9 cellular contexts compared by ENCODE assay signal in the genomic region with DNA sequence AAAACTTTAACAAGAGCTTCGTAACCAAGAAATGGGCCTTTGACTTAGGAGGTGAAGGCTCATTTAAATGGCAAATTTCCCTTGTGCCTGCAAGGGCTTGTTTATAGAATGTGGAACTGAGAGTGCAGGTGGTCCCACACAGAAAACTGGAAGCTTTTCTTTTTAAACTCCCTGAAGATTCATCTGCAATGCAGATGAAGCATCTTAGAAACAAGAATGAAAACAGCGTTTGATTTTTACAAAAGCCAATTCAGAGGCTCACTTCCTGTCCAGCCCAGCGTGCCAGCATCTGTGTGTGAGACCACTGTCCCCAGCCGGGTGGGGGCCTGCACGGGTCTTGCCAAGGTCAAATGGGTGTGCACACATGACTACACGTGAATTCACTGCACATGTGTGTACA.
A peak's percentile ranks its signal among the peaks of the same experiment; 100 is the strongest.
DNase-seq lines count a peak whose midpoint lies in the region; ATAC-seq, FAIRE-seq and TF ChIP-seq lines count a peak whose summit lies in the region.
"Had no signal": no experiment of that assay in that cellular context is flagged by ENCODE, and none has a peak within 500 bp of the region (broad histone marks: within the 10 kb centered on the region; RNA-seq: fewer than 3 reads in every experiment).

No MANE protein-coding gene starts in this region.

- H3K27ac Mint-ChIP-seq in activated naive CD8-positive, alpha-beta T cell treated with anti-CD3 and anti-CD28 coated beads for 36 hours = no peak overlapping the region
- H3K27ac Mint-ChIP-seq: T-helper 1 cell treated with Interleukin-12 subunit alpha and Interleukin-12 subunit beta and Interleukin-4 antibody, amounts not matched to agents 30 μg/mL and 1 μg/mL, for 36 hours had no signal

- no peaks in the 10 kb centered on the region for H4K20me1 ChIP-seq in SU-DHL-6 (ENCODE audit: low read depth, low read length)

- no peaks in the 10 kb centered on the region for H3K79me2 ChIP-seq in SU-DHL-6 (ENCODE audit: insufficient read depth, low read length)

- intact Hi-C loops in kidney (cut with DNase I) = no loop called here

- peak overlapping the region; percentile 15 for H3K4me2 ChIP-seq in SU-DHL-6 (ENCODE audit: low read depth, low read length, poor library complexity, severe bottlenecking)

- H3K4me1 Mint-ChIP-seq in activated naive CD8-positive, alpha-beta T cell treated with anti-CD3 and anti-CD28 coated beads for 36 hours = no peaks in the 10 kb centered on the region

- H3K9me3 Mint-ChIP-seq in activated naive CD8-positive, alpha-beta T cell treated with anti-CD3 and anti-CD28 coated beads for 36 hours = no peaks in the 10 kb centered on the region
- H3K9me3 Mint-ChIP-seq: T-helper 1 cell treated with Interleukin-12 subunit alpha and Interleukin-12 subunit beta and Interleukin-4 antibody, amounts not matched to agents 30 μg/mL and 1 μg/mL, for 36 hours had no signal

- DNase-seq in GM19239 (ENCODE audit: insufficient read length, low spot score) (peak; percentile 61), substantia nigra (lab: John Stamatoyannopoulos, UW) (peak in 35 of 49 donors; percentile 18 to 74 (median 44)), hepatic stellate cell (ENCODE audit: low spot score) (no peak), kidney (no peak)
- DNase-seq in activated naive CD8-positive, alpha-beta T cell treated with anti-CD3 and anti-CD28 coated beads for 36 hours = no peak
- DNase-seq: adrenal gland had no signal

- no peaks in the 10 kb centered on the region for H3K36me3 Mint-ChIP-seq in activated naive CD8-positive, alpha-beta T cell treated with anti-CD3 and anti-CD28 coated beads for 36 hours

- H2AFZ ChIP-seq in SU-DHL-6 (ENCODE audit: low read depth, low read length, severe bottlenecking) = no peak overlapping the region

- H3K9me3 ChIP-seq in SU-DHL-6 (ENCODE audit: insufficient read depth, low read length) (no peaks in the 10 kb centered on the region), kidney (ENCODE audit: control insufficient read depth in 1 of 2, low read length in 2 of 2) (no peaks in the 10 kb centered on the region)
- H3K9me3 ChIP-seq: adrenal gland had no signal

- TF ChIP-seq CTCF in SU-DHL-6 (IDR thresholded peaks at IDR 0.05; ENCODE audit: insufficient read depth, low read length, poor library complexity, severe bottlenecking) = no peak
- no peak for TF ChIP-seq CTCF in kidney (IDR thresholded peaks at IDR 0.05; ENCODE audit: borderline replicate concordance, extremely low read depth, insufficient read depth)

- no peaks in the 10 kb centered on the region for H3K27me3 ChIP-seq in SU-DHL-6 (ENCODE audit: low read length)
- H3K27me3 ChIP-seq: adrenal gland had no signal

- H3K36me3 ChIP-seq in SU-DHL-6 (ENCODE audit: low read length) = no peaks in the 10 kb centered on the region
- H3K36me3 ChIP-seq in kidney (ENCODE audit: control insufficient read depth in 1 of 2, insufficient read depth in 2 of 2, low read length in 2 of 2) = no peaks in the 10 kb centered on the region
- H3K36me3 ChIP-seq: adrenal gland had no signal

- H3K27ac ChIP-seq in SU-DHL-6 (ENCODE audit: low read depth, low read length) = no peak overlapping the region
- peak overlapping the region; percentile 80 for H3K27ac ChIP-seq in substantia nigra (ENCODE audit: low read depth, low read length, poor library complexity, severe bottlenecking)
- H3K27ac ChIP-seq in kidney (ENCODE audit: low read depth in 2 of 2, low read length in 2 of 2) = no peak overlapping the region
- H3K27ac ChIP-seq: adrenal gland had no signal

- peaks cover 4% of the 10 kb centered on the region for H3K27me3 Mint-ChIP-seq in activated naive CD8-positive, alpha-beta T cell treated with anti-CD3 and anti-CD28 coated beads for 36 hours

- no peaks in the 10 kb centered on the region for H3K9me2 ChIP-seq in SU-DHL-6 (replicated peaks; ENCODE audit: insufficient read depth, low read length)

- H3K4me3 ChIP-seq in SU-DHL-6 (ENCODE audit: insufficient read depth, low read length, poor library complexity, severe bottlenecking) = no peak overlapping the region
- H3K4me3 ChIP-seq in kidney (ENCODE audit: low read length in 2 of 2) = no peak overlapping the region
- H3K4me3 ChIP-seq: adrenal gland had no signal

- H3K4me3 Mint-ChIP-seq in activated naive CD8-positive, alpha-beta T cell treated with anti-CD3 and anti-CD28 coated beads for 36 hours = no peak overlapping the region
- H3K4me3 Mint-ChIP-seq: T-helper 1 cell treated with Interleukin-12 subunit alpha and Interleukin-12 subunit beta and Interleukin-4 antibody, amounts not matched to agents 30 μg/mL and 1 μg/mL, for 36 hours had no signal

- H3K9ac ChIP-seq in SU-DHL-6 (ENCODE audit: low read length) (no peak overlapping the region), kidney (ENCODE audit: low read length in 2 of 2) (no peak overlapping the region)

- peak; percentile 63 for ATAC-seq in HG02763 (IDR thresholded peaks at IDR 0.05; ENCODE audit: unreplicated experiment)

- H3F3A ChIP-seq in SU-DHL-6 (ENCODE audit: insufficient read depth) = no peaks in the 10 kb centered on the region

- no peak for FAIRE-seq in GM19239 (lab: Jason Lieb, UNC)
- FAIRE-seq in kidney (lab: Jason Lieb, UNC) = no peak

- H3K4me1 ChIP-seq in kidney (ENCODE audit: control insufficient read depth in 1 of 2, insufficient read depth in 1 of 2, low read depth in 1 of 2, low read length in 2 of 2) = no peaks in the 10 kb centered on the region

Comparison
In these comparisons a context has a peak if more than half of its experiments do, and no peak if none do; other contexts are left out.
1. DNase-seq: peak in GM19239 (single experiment) and substantia nigra (35 of 49); none in hepatic stellate cell (single experiment), kidney (single experiment) and activated naive CD8-positive, alpha-beta T cell treated with anti-CD3 and anti-CD28 coated beads for 36 hours (single experiment).